ENCODE assay signal across 11 cellular contexts in the genomic region with DNA sequence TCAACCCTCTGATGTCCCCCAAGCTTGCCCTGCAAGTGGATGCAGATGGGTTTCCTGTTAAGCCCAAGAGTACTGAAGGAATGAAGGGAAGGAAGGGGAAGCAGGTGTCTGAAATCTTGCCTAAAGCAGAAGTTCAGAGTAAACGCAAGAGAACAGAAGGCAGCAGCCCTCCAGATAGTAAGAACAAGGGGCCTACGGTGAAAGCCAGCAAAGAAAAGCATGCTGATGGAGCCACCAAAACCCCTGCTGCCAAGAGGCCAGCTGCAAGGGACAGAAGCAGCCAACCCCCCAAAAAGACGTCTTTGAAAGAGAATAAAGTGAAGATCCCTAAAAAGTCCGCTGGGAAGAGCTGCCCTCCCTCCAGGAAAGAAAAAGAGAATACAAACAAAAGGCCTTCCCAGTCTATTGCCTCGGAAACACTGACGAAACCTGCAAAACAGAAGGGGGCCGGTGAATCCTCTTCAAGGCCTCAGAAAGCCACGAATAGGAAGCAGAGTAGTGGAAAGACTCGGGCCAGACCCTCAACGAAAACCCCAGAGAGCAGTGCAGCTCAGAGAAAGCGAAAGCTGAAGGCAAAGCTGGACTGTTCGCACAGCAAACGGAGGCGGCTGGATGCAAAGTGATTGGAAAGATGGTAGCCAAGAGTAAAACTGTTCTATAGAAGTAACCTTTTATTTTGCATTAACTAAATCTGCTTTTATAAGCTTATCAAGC.
DNase-seq lines count a peak whose midpoint lies in the region; ATAC-seq and TF ChIP-seq lines count a peak whose summit lies in the region.
"Had no signal": no experiment of that assay in that cellular context is flagged by ENCODE, and none has a peak within 500 bp of the region (broad histone marks: within the 10 kb centered on the region; RNA-seq: fewer than 3 reads in every experiment).

No MANE protein-coding gene starts in this region.

- H3K9ac ChIP-seq in skeletal muscle tissue (ENCODE audit: low read depth in 1 of 3, low read length in 3 of 3) (no peak overlapping the region), smooth muscle cell (ENCODE audit: low read depth) (no peak overlapping the region)

- peaks cover 0 to 3% (median 0%) of the 10 kb centered on the region in 3 donors for H3K4me1 ChIP-seq in skeletal muscle tissue (ENCODE audit: control insufficient read depth in 3 of 3, insufficient read depth in 3 of 3, low read length in 3 of 3)
- peaks cover 20% of the 10 kb centered on the region for H3K4me1 ChIP-seq in smooth muscle cell (ENCODE audit: low read depth)

- no peaks in the 10 kb centered on the region for H3K79me2 ChIP-seq in smooth muscle cell (ENCODE audit: low read depth)

- peak overlapping the region in 55 of 59 donors; percentile 1 to 64 (median 36) for H3K4me3 ChIP-seq in dorsolateral prefrontal cortex
- no peak overlapping the region for H3K4me3 ChIP-seq in skeletal muscle tissue (ENCODE audit: low read length in 3 of 3)
- H3K4me3 ChIP-seq in smooth muscle cell = no peak overlapping the region

- H3K9me3 ChIP-seq in skeletal muscle tissue (ENCODE audit: control insufficient read depth in 3 of 3, low read length in 3 of 3) = no peaks in the 10 kb centered on the region
- no peaks in the 10 kb centered on the region for H3K9me3 ChIP-seq in smooth muscle cell (replicated peaks; ENCODE audit: low read depth)

- H3K36me3 ChIP-seq in skeletal muscle tissue (ENCODE audit: control insufficient read depth in 3 of 3, insufficient read depth in 3 of 3, low read length in 3 of 3) (peaks cover 8 to 18% (median 18%) of the 10 kb centered on the region in 3 donors), smooth muscle cell (ENCODE audit: low read depth) (peaks cover 7% of the 10 kb centered on the region)

- intact Hi-C loops in dorsolateral prefrontal cortex (cut with DNase I) = loop anchor here in 1 of 2 donors (10.0 kb wide), 1 partner anchor 150 kb away; a partner anchor contains a TSS

- TF ChIP-seq CTCF in dorsolateral prefrontal cortex (IDR thresholded peaks at IDR 0.05 in 54 of 56, conservative IDR thresholded peaks at IDR 0.05 in 2 of 56; ENCODE audit: low read depth in 1 of 56, partially characterized antibody in 56 of 56) (no peak), smooth muscle cell (IDR thresholded peaks at IDR 0.05; ENCODE audit: borderline replicate concordance, insufficient read depth, poor library complexity, severe bottlenecking) (no peak)

- no peak for DNase-seq in dorsolateral prefrontal cortex
- DNase-seq in smooth muscle cell (lab: John Stamatoyannopoulos, UW; ENCODE audit: unreplicated experiment) = no peak
- DNase-seq in D341Med (ENCODE audit: low spot score) = no peak
- DNase-seq: activated T-cell treated with anti-CD3 and anti-CD28 coated beads, Interleukin-2, amount 50 U/mL, for 1 hour; effector CD4-positive, alpha-beta T cell; NCI-H446 had no signal

- H3F3A ChIP-seq in smooth muscle cell (ENCODE audit: low read depth) = no peaks in the 10 kb centered on the region

- WGBS in smooth muscle cell (ENCODE audit: low lambda C conversion rate) = 83% methylated on average over 14 of the region's 14 CpGs

- no peak for TF ChIP-seq POLR2A in GM18505 (IDR thresholded peaks at IDR 0.05; ENCODE audit: borderline replicate concordance, extremely low read depth, insufficient read depth, insufficient read length)

- ATAC-seq in GM18505 (IDR thresholded peaks at IDR 0.05; ENCODE audit: unreplicated experiment) = peak; percentile 61
- peak; percentile 68 for ATAC-seq in HG03097 (IDR thresholded peaks at IDR 0.05; ENCODE audit: low FRiP score, unreplicated experiment)
- no peak for ATAC-seq in GM18867 (IDR thresholded peaks at IDR 0.05; ENCODE audit: unreplicated experiment)
- ATAC-seq in HG03039 (IDR thresholded peaks at IDR 0.05; ENCODE audit: unreplicated experiment) = no peak

- H3K27me3 ChIP-seq in dorsolateral prefrontal cortex = no peaks in the 10 kb centered on the region
- no peaks in the 10 kb centered on the region for H3K27me3 ChIP-seq in skeletal muscle tissue (ENCODE audit: control insufficient read depth in 3 of 3, insufficient read depth in 3 of 3, low read length in 3 of 3)
- no peaks in the 10 kb centered on the region for H3K27me3 ChIP-seq in smooth muscle cell (ENCODE audit: low read depth)

- H4K20me1 ChIP-seq in smooth muscle cell (ENCODE audit: low read depth) = no peaks in the 10 kb centered on the region

- H3K27ac ChIP-seq in dorsolateral prefrontal cortex = peak overlapping the region in 52 of 59 donors; percentile 4 to 81 (median 62)
- H3K27ac ChIP-seq in skeletal muscle tissue (ENCODE audit: low read depth, low read length) = peak overlapping the region; percentile 31
- no peak overlapping the region for H3K27ac ChIP-seq in smooth muscle cell (ENCODE audit: low read depth)

- no peak overlapping the region for H2AFZ ChIP-seq in smooth muscle cell (ENCODE audit: low read depth)

- H3K4me2 ChIP-seq in smooth muscle cell = no peak overlapping the region

Comparison
In these comparisons a context has a peak if more than half of its experiments do, and no peak if none do; other contexts are left out.
1. ATAC-seq: peak in GM18505 (single experiment) and HG03097 (single experiment); none in GM18867 (single experiment) and HG03039 (single experiment).
2. H3K4me3 ChIP-seq: peak in dorsolateral prefrontal cortex (55 of 59); none in skeletal muscle tissue (0 of 3) and smooth muscle cell (single experiment).